13 cellular contexts compared by ENCODE assay signal in the genomic region with DNA sequence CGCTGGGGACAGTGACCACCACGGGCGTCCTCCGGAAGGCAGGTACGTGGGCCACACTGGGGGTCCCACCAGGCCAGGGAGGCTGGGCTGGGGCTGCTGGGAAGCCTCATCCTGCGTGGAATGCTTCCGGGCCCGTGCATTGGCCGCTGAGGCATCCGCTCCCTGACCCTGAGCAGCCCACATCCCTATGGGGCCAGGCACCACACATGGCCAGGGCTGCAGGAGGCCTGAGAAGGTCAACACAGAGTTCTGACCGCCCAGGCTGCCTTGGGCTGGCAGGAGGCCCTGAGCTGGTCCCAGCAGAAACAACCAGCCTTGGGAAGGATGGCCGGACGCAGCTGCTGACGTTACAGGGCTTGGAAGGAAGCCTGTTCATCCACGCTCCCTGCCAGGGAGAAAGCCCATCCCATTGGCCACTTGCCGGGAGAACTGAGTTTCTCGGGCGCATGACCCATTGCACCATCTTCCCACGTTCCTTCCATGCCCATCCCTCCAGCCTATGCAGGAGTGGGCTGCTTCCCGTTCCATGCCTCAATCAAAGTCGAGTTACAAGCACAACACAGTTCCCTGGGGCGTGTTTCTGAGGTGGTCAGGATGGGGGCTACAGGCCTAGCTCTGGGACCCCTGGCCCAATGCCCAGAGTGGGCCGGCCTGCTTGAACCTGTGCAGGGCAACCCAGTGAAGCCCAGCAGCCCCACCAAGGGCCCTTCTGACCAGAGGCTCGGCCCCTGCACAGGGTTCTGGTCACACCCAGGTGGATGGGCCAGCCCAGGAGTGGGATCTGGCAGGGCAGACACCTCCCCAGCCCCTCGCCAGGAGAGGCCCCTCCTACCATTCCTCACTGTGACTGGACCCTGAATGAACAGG. TPM values are rescaled to one million over a fixed set of nuclear protein-coding genes. Genes with fewer than 3 reads are reported as not detected.
A peak's percentile ranks its signal among the peaks of the same experiment; 100 is the strongest.
DNase-seq lines count a peak whose midpoint lies in the region; ATAC-seq and TF ChIP-seq lines count a peak whose summit lies in the region.
"Had no signal": no experiment of that assay in that cellular context is flagged by ENCODE, and none has a peak within 500 bp of the region (broad histone marks: within the 10 kb centered on the region; RNA-seq: fewer than 3 reads in every experiment).

No MANE protein-coding gene starts in this region.

- H3K4me3 Mint-ChIP-seq in naive thymus-derived CD4-positive, alpha-beta T cell, result no peak overlapping the region

- H3K36me3 ChIP-seq in body of pancreas (replicated peaks in 1 of 2; ENCODE audit: insufficient read depth in 1 of 2, low read depth in 2 of 2) (no peaks in the 10 kb centered on the region), sigmoid colon (no peaks in the 10 kb centered on the region), Karpas-422 (ENCODE audit: insufficient read depth, low read length) (no peaks in the 10 kb centered on the region)
- H3K36me3 ChIP-seq in naive thymus-derived CD4-positive, alpha-beta T cell (ENCODE audit: control insufficient read depth in 2 of 3, insufficient read depth in 3 of 3, low read length in 3 of 3), result peaks cover 0 to 7% (median 0%) of the 10 kb centered on the region in 3 experiments

- H3K36me3 Mint-ChIP-seq in naive thymus-derived CD4-positive, alpha-beta T cell, result peaks cover 0 to 4% (median 0%) of the 10 kb centered on the region in 5 donors

- peak in 2 of 4 donors; percentile 15 to 91 for TF ChIP-seq EP300 in sigmoid colon (IDR thresholded peaks at IDR 0.05)

- H3K4me1 ChIP-seq in body of pancreas (peaks cover 17% of the 10 kb centered on the region), sigmoid colon (peaks cover 0 to 31% (median 26%) of the 10 kb centered on the region in 4 donors), Karpas-422 (ENCODE audit: low read length) (peaks cover 4% of the 10 kb centered on the region; the same call in 1 of the 2 replicates)
- no peaks in the 10 kb centered on the region for H3K4me1 ChIP-seq in naive thymus-derived CD4-positive, alpha-beta T cell (ENCODE audit: control insufficient read depth in 2 of 2, insufficient read depth in 2 of 2, low read length in 2 of 2)
- H3K4me1 ChIP-seq: foreskin keratinocyte had no signal

- no peaks in the 10 kb centered on the region for H3K27me3 ChIP-seq in body of pancreas
- H3K27me3 ChIP-seq in sigmoid colon, result peaks cover 0 to 15% (median 0%) of the 10 kb centered on the region in 3 donors
- no peaks in the 10 kb centered on the region for H3K27me3 ChIP-seq in naive thymus-derived CD4-positive, alpha-beta T cell (ENCODE audit: control insufficient read depth in 2 of 2, insufficient read depth in 2 of 2, low read length in 2 of 2)
- no peaks in the 10 kb centered on the region for H3K27me3 ChIP-seq in Karpas-422 (ENCODE audit: low read length)

- DNase-seq in ELR (ENCODE audit: low read depth) (peak; percentile 38), body of pancreas (peak; percentile 34 to 70 (median 51)), left ventricle myocardium superior (peak; percentile 92), sigmoid colon (peak; percentile 95), Karpas-422 (no peak)
- no peak for DNase-seq in activated CD4-positive, alpha-beta T cell treated with anti-CD3 and anti-CD28 coated beads for 48 hours
- no peak for DNase-seq in naive thymus-derived CD4-positive, alpha-beta T cell
- DNase-seq: activated CD8-positive, alpha-beta memory T cell treated with anti-CD3 and anti-CD28 coated beads for 24 hours; foreskin keratinocyte; PC-9; stimulated activated CD4-positive, alpha-beta T cell treated with anti-CD3 and anti-CD28 coated beads, Interleukin-12 subunit alpha, Interleukin-12 subunit beta, amount 100 ng/mL, for 4 hours had no signal

- no peak overlapping the region for H2AFZ ChIP-seq in Karpas-422 (ENCODE audit: low read length)
- H2AFZ ChIP-seq: PC-9 had no signal

- ATAC-seq in body of pancreas, result peak; percentile 6
- peak; percentile 58 for ATAC-seq in left ventricle myocardium superior
- ATAC-seq in naive thymus-derived CD4-positive, alpha-beta T cell, result no peak
- ATAC-seq in GM18519 (IDR thresholded peaks at IDR 0.05; ENCODE audit: low FRiP score, unreplicated experiment), result no peak
- ATAC-seq: foreskin keratinocyte had no signal

- 60 to 91% methylated on average over 14 to 22 of the region's 25 CpGs for WGBS in body of pancreas, 2 donors
- WGBS in sigmoid colon, 2 donors, result 78 to 81% methylated on average over 25 of the region's 25 CpGs

- peaks cover 6 to 18% (median 8%) of the 10 kb centered on the region in 7 donors for H3K4me1 Mint-ChIP-seq in naive thymus-derived CD4-positive, alpha-beta T cell

- TF ChIP-seq POLR2A in body of pancreas (IDR thresholded peaks at IDR 0.05) (no peak), sigmoid colon (IDR thresholded peaks at IDR 0.05) (no peak)

- POLR2A ChIA-PET in naive thymus-derived CD4-positive, alpha-beta T cell (lab: Charles Lee), result no interaction called here

- peaks cover 0 to 15% (median 5%) of the 10 kb centered on the region in 5 donors for H3K27me3 Mint-ChIP-seq in naive thymus-derived CD4-positive, alpha-beta T cell

- H3K4me3 ChIP-seq in body of pancreas (no peak overlapping the region), sigmoid colon (no peak overlapping the region), Karpas-422 (ENCODE audit: low read length) (no peak overlapping the region)
- H3K4me3 ChIP-seq in naive thymus-derived CD4-positive, alpha-beta T cell (ENCODE audit: low read length), result no peak overlapping the region
- H3K4me3 ChIP-seq: PC-9 had no signal

- H3K9me3 ChIP-seq in body of pancreas, result no peaks in the 10 kb centered on the region
- no peaks in the 10 kb centered on the region for H3K9me3 ChIP-seq in sigmoid colon
- H3K9me3 ChIP-seq in naive thymus-derived CD4-positive, alpha-beta T cell (ENCODE audit: control insufficient read depth in 2 of 3, low read length in 3 of 3), result no peaks in the 10 kb centered on the region
- H3K9me3 ChIP-seq in Karpas-422 (ENCODE audit: low read length), result no peaks in the 10 kb centered on the region

- no peaks in the 10 kb centered on the region for H3K9me3 Mint-ChIP-seq in naive thymus-derived CD4-positive, alpha-beta T cell

- H3K27ac ChIP-seq in body of pancreas (peak overlapping the region in 1 of 4 donors; percentile 15), sigmoid colon (peak overlapping the region; percentile 60 to 74 (median 70)), Karpas-422 (ENCODE audit: low read length) (no peak overlapping the region)
- no peak overlapping the region for H3K27ac ChIP-seq in naive thymus-derived CD4-positive, alpha-beta T cell (ENCODE audit: low read depth, low read length)
- H3K27ac ChIP-seq: foreskin keratinocyte, PC-9 had no signal

- H3K4me2 ChIP-seq in Karpas-422 (ENCODE audit: low read depth, low read length, poor library complexity, severe bottlenecking), result no peak overlapping the region
- H3K4me2 ChIP-seq: PC-9 had no signal

- TF ChIP-seq CTCF in body of pancreas (IDR thresholded peaks at IDR 0.05), result no peak
- no peak for TF ChIP-seq CTCF in sigmoid colon (IDR thresholded peaks at IDR 0.05)

- no peaks in the 10 kb centered on the region for H3K79me2 ChIP-seq in Karpas-422 (ENCODE audit: low read length)

- intact Hi-C loops in body of pancreas (cut with DNase I) (no loop called here), left ventricle myocardium superior (cut with micrococcal nuclease) (no loop called here), sigmoid colon (cut with DNase I) (no loop called here)
- intact Hi-C loops in naive thymus-derived CD4-positive, alpha-beta T cell (cut with micrococcal nuclease), result loop anchor here in 1 of 2 donors (5.0 kb wide), 1 partner anchor 127 kb away; no protein-coding TSS in a partner anchor

- no peaks in the 10 kb centered on the region for H3K9me2 ChIP-seq in Karpas-422 (replicated peaks; ENCODE audit: insufficient read depth, low read length)

- 0 out of 2 replicates have a peak, but pooled peaks cover 1% of the 10 kb centered on the region for H4K20me1 ChIP-seq in Karpas-422 (ENCODE audit: insufficient read depth, low read depth, low read length)

- H3K27ac Mint-ChIP-seq in naive thymus-derived CD4-positive, alpha-beta T cell, result peak overlapping the region in 1 of 9 donors; percentile 26

- CTCF ChIA-PET in naive thymus-derived CD4-positive, alpha-beta T cell (lab: Charles Lee), result no interaction called here

- no peak overlapping the region for H3K9ac ChIP-seq in Karpas-422 (ENCODE audit: low read length)

RNA-seq across cellular contexts. Expression of a gene that starts 31.7 kb away (rescaled TPM):
- total RNA-seq in body of pancreas (10 to 100 TPM; 14.0 to 24.4 TPM), left ventricle myocardium superior (7.6 TPM), sigmoid colon (10 to 100 TPM; 11.8 to 19.6 (median 16.0) TPM)
- 10 to 100 TPM; 12.0 to 32.9 (median 14.3) TPM for polyA plus RNA-seq in sigmoid colon
- 10 to 100 TPM; 36.0 to 64.9 (median 48.2) TPM for total RNA-seq in naive thymus-derived CD4-positive, alpha-beta T cell
- polyA plus RNA-seq in naive thymus-derived CD4-positive, alpha-beta T cell, result 10 to 100 TPM; 11.8 to 22.4 TPM
- total RNA-seq in Karpas-422 (2014; rRNA removed; shearing (Covaris generic); ENCODE audit: low replicate concordance), result 27.7 and 39.5 TPM in 2 replicates

RNA-seq across cellular contexts. Expression of a gene that starts 41.7 kb away (rescaled TPM):
- 1 to 10 TPM in 1 of 2 donors, not detected in 1; 1.0 TPM for total RNA-seq in body of pancreas
- 0.50 TPM for total RNA-seq in left ventricle myocardium superior
- total RNA-seq in sigmoid colon, result under 1 TPM in 1 of 4 donors, not detected in 3; 0.95 TPM
- polyA plus RNA-seq in sigmoid colon, result under 1 TPM in 1 of 3 donors, not detected in 2; 0.44 TPM
- 1 to 10 TPM in 3 of 5 experiments, under 1 TPM in 2; 0.92 to 2.5 (median 1.8) TPM for total RNA-seq in naive thymus-derived CD4-positive, alpha-beta T cell
- under 1 TPM; 0.18 to 0.44 TPM for polyA plus RNA-seq in naive thymus-derived CD4-positive, alpha-beta T cell
- total RNA-seq in Karpas-422 (2014; rRNA removed; shearing (Covaris generic); ENCODE audit: low replicate concordance), result 0.29 TPM in 1 of 2 replicates, not detected in the other
- total RNA-seq: HT1080 had no signal

Comparison
In these comparisons a context has a peak if more than half of its experiments do, and no peak if none do; other contexts are left out.
1. DNase-seq: peak in ELR (single experiment), body of pancreas (4 of 4), left ventricle myocardium superior (single experiment) and sigmoid colon (single experiment); none in activated CD4-positive, alpha-beta T cell treated with anti-CD3 and anti-CD28 coated beads for 48 hours (single experiment), naive thymus-derived CD4-positive, alpha-beta T cell (0 of 9) and Karpas-422 (single experiment).
2. ATAC-seq: peak in body of pancreas (single experiment) and left ventricle myocardium superior (single experiment); none in naive thymus-derived CD4-positive, alpha-beta T cell (single experiment) and GM18519 (single experiment).
3. H3K27ac ChIP-seq: peak in sigmoid colon (4 of 4); none in naive thymus-derived CD4-positive, alpha-beta T cell (single experiment) and Karpas-422 (single experiment).